26 cellular contexts compared by ENCODE assay signal in the genomic region with DNA sequence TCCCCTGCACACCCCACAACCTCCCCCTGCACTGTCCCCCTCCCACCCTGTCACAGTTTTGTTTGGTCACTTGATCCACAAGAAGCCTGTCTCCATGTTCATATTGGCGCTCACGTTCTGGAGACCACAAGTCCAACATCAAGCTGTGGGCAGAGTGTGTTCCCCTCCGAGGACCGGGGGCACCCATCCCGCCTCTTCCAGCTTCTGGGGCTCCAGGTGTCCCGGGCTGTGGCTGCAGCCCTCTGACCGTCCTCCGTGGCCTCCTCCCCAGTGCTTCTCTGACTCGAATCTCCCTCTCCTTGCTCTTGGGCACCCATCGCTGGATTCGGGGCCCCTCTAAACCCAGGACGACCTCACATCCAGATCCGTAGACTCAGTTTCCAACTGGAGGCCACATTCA. TPM values are rescaled to one million over a fixed set of nuclear protein-coding genes. Genes with fewer than 3 reads are reported as not detected.
"Had no signal": no experiment of that assay in that cellular context is flagged by ENCODE, and none has a peak within 500 bp of the region (broad histone marks: within the 10 kb centered on the region; RNA-seq: fewer than 3 reads in every experiment).

No MANE protein-coding gene starts in this region.

- FAIRE-seq: islet of Langerhans had no signal

- H3K9me3 ChIP-seq: gastrocnemius medialis, heart right ventricle, neutrophil, testis, upper lobe of right lung, vagina had no signal

- H3K36me3 Mint-ChIP-seq: stimulated activated memory B cell treated with anti-CD40 and anti-IgM and Interleukin-4, amounts not matched to agents 10 μg/mL and 1 μg/mL and 100 μg/mL, for 72 hours had no signal

- H3K27me3 ChIP-seq: neutrophil, testis, tibial nerve, upper lobe of right lung, vagina had no signal

- H3K36me3 ChIP-seq: gastrocnemius medialis, heart right ventricle, neutrophil, spleen, tibial nerve, upper lobe of right lung, vagina had no signal

- H3K4me1 ChIP-seq: gastrocnemius medialis, heart right ventricle, spleen, testis, tibial nerve, upper lobe of right lung, vagina had no signal

- H3K27me3 Mint-ChIP-seq: dendritic cell treated with granulocyte-macrophage colony-stimulating factor and Interleukin-4, amounts not matched to agents 40 ng/mL and 50 ng/mL, for 4 days; stimulated activated naive CD8-positive, alpha-beta T cell treated with anti-CD3 and anti-CD28 coated beads, Interleukin-15, Interleukin-2, amounts not matched to agents 100 ng/mL and 50 ng/mL, for 24 hours had no signal

- H3K4me3 Mint-ChIP-seq: dendritic cell treated with granulocyte-macrophage colony-stimulating factor and Interleukin-4, amounts not matched to agents 40 ng/mL and 50 ng/mL, for 4 days; naive thymus-derived CD4-positive, alpha-beta T cell; nephron progenitor cell; stimulated activated memory B cell treated with anti-CD40 and anti-IgM and Interleukin-4, amounts not matched to agents 10 μg/mL and 1 μg/mL and 100 μg/mL, for 72 hours; stimulated activated naive CD8-positive, alpha-beta T cell treated with anti-CD3 and anti-CD28 coated beads, Interleukin-15, Interleukin-2, amounts not matched to agents 100 ng/mL and 50 ng/mL, for 24 hours had no signal

- H3K4me1 Mint-ChIP-seq: naive thymus-derived CD4-positive, alpha-beta T cell; stimulated activated memory B cell treated with anti-CD40 and anti-IgM and Interleukin-4, amounts not matched to agents 10 μg/mL and 1 μg/mL and 100 μg/mL, for 72 hours had no signal

- DNase-seq: gastrocnemius medialis; heart right ventricle; hypothalamus; kidney glomerular epithelial cell; mammary epithelial cell; naive thymus-derived CD4-positive, alpha-beta T cell; nephron progenitor cell; spleen; stimulated activated CD4-positive, alpha-beta T cell treated with anti-CD3 and anti-CD28 coated beads, Interleukin-15, amount 100 ng/mL, for 24 hours; stimulated activated CD4-positive, alpha-beta T cell treated with anti-CD3 and anti-CD28 coated beads, Interleukin-1b, Interleukin-23, amount 100 ng/mL, for 48 hours; stimulated activated CD4-positive, alpha-beta T cell treated with anti-CD3 and anti-CD28 coated beads, Interleukin-4, amount 100 ng/mL, for 24 hours; testis; upper lobe of right lung had no signal

- H3K27ac ChIP-seq: gastrocnemius medialis, heart right ventricle, neutrophil, spleen, testis, tibial nerve, upper lobe of right lung, vagina had no signal

- ATAC-seq: gastrocnemius medialis; heart right ventricle; naive thymus-derived CD4-positive, alpha-beta T cell; sciatic nerve; stimulated activated memory B cell treated with anti-CD40 and anti-IgM and Interleukin-4, amounts not matched to agents 10 μg/mL and 1 μg/mL and 100 μg/mL, for 72 hours; upper lobe of right lung had no signal

- H3K4me3 ChIP-seq: gastrocnemius medialis, heart right ventricle, spleen, testis, tibial nerve, upper lobe of right lung, vagina had no signal

- H3K9me3 Mint-ChIP-seq: dendritic cell treated with granulocyte-macrophage colony-stimulating factor and Interleukin-4, amounts not matched to agents 40 ng/mL and 50 ng/mL, for 4 days; stimulated activated naive CD8-positive, alpha-beta T cell treated with anti-CD3 and anti-CD28 coated beads, Interleukin-15, Interleukin-2, amounts not matched to agents 100 ng/mL and 50 ng/mL, for 24 hours had no signal

- H3K27ac Mint-ChIP-seq: dendritic cell treated with granulocyte-macrophage colony-stimulating factor and Interleukin-4, amounts not matched to agents 40 ng/mL and 50 ng/mL, for 4 days; naive thymus-derived CD4-positive, alpha-beta T cell; nephron progenitor cell; stimulated activated memory B cell treated with anti-CD40 and anti-IgM and Interleukin-4, amounts not matched to agents 10 μg/mL and 1 μg/mL and 100 μg/mL, for 72 hours; stimulated activated naive CD8-positive, alpha-beta T cell treated with anti-CD3 and anti-CD28 coated beads, Interleukin-15, Interleukin-2, amounts not matched to agents 100 ng/mL and 50 ng/mL, for 24 hours had no signal

RNA-seq across cellular contexts. Expression of a gene that starts 49.2 kb away (rescaled TPM):
- total RNA-seq: gastrocnemius medialis, mesenteric fat pad, pulmonary artery endothelial cell had no signal
- polyA plus RNA-seq: naive thymus-derived CD4-positive, alpha-beta T cell had no signal

RNA-seq across cellular contexts. Expression of a gene that starts 50.1 kb away (rescaled TPM):
- total RNA-seq: fibroblast of lung; mammary epithelial cell; mesenteric fat pad; mononuclear cell; naive thymus-derived CD4-positive, alpha-beta T cell; pulmonary artery endothelial cell; sciatic nerve; spleen; tibial nerve; upper lobe of right lung; vagina had no signal
- polyA plus RNA-seq: fibroblast of lung, liver, mammary epithelial cell had no signal
